Comparison of ENCODE assay signal across 31 cellular contexts in the genomic region with DNA sequence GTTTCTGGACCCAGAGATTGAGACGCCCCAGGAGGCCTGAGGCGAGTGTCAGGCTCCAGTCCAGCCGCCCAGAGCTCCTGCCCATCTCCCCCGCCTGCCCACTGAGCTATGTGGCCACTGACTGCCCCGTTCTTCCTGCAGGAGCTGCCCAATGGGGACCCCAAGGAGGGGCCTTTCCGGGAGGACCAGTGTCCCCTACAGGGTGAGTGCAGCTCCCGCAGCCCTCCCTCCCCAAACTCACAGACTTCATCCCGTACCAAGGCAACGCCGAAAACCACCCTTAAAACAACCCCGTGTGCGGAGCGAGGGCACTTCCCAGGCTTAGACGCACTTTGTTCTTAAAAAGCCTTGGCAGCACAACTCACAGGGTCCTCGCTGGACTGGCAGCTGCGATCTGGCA. TPM values are rescaled to one million over a fixed set of nuclear protein-coding genes. Genes with fewer than 3 reads are reported as not detected.
"Had no signal": no experiment of that assay in that cellular context is flagged by ENCODE, and none has a peak within 500 bp of the region (broad histone marks: within the 10 kb centered on the region; RNA-seq: fewer than 3 reads in every experiment).

No MANE protein-coding gene starts in this region.

- H3K4me3 ChIP-seq: breast epithelium, esophagus muscularis mucosa, testis had no signal

- H3K79me2 ChIP-seq: parathyroid adenoma had no signal

- H3K27me3 ChIP-seq: breast epithelium, foreskin keratinocyte, testis had no signal

- H3K9me3 Mint-ChIP-seq: activated CD4-positive, alpha-beta memory T cell treated with anti-CD3 and anti-CD28 coated beads for 36 hours; activated CD4-positive, alpha-beta T cell treated with anti-CD3 and anti-CD28 coated beads, Interleukin-2, amount 10 ng/mL, durations not matched to agents 24 days and 14 days; activated naive CD4-positive, alpha-beta T cell treated with anti-CD3 and anti-CD28 coated beads, Interleukin-2, amount 10 ng/mL, durations not matched to agents 7 days and 5 days; central memory CD8-positive, alpha-beta T cell; mesothelial cell of epicardium; T-helper 1 cell treated with Interleukin-12 subunit alpha and Interleukin-12 subunit beta and Interleukin-4 antibody, amounts not matched to agents 30 μg/mL and 1 μg/mL, for 36 hours had no signal

- H3K27ac ChIP-seq: breast epithelium, esophagus muscularis mucosa, foreskin keratinocyte, parathyroid adenoma, testis, VCaP had no signal

- H3K36me3 ChIP-seq: breast epithelium, esophagus muscularis mucosa had no signal

- ATAC-seq: activated CD4-positive, CD25-positive, alpha-beta regulatory T cell treated with anti-CD3 and anti-CD28 coated beads, Interleukin-2, amount 50 U/mL, for 24 hours; foreskin keratinocyte; right cardiac atrium; stimulated activated naive CD8-positive, alpha-beta T cell treated with anti-CD3 and anti-CD28 coated beads, Interleukin-15, Interleukin-2, amounts not matched to agents 100 U/mL and 50 U/mL, for 24 hours had no signal

- H3K27ac Mint-ChIP-seq: activated CD4-positive, alpha-beta memory T cell treated with anti-CD3 and anti-CD28 coated beads for 36 hours; activated CD4-positive, alpha-beta T cell treated with anti-CD3 and anti-CD28 coated beads, Interleukin-2, amount 10 ng/mL, durations not matched to agents 24 days and 14 days; activated naive CD4-positive, alpha-beta T cell treated with anti-CD3 and anti-CD28 coated beads, Interleukin-2, amount 10 ng/mL, durations not matched to agents 7 days and 5 days; mesothelial cell of epicardium; T-helper 1 cell treated with Interleukin-12 subunit alpha and Interleukin-12 subunit beta and Interleukin-4 antibody, amounts not matched to agents 30 μg/mL and 1 μg/mL, for 36 hours had no signal

- FAIRE-seq: colon, TTC549, urothelium cell line had no signal

- H3K4me3 Mint-ChIP-seq: activated CD4-positive, alpha-beta memory T cell treated with anti-CD3 and anti-CD28 coated beads for 36 hours; activated CD4-positive, alpha-beta T cell treated with anti-CD3 and anti-CD28 coated beads, Interleukin-2, amount 10 ng/mL, durations not matched to agents 24 days and 14 days; activated naive CD4-positive, alpha-beta T cell treated with anti-CD3 and anti-CD28 coated beads, Interleukin-2, amount 10 ng/mL, durations not matched to agents 7 days and 5 days; central memory CD8-positive, alpha-beta T cell; mesothelial cell of epicardium; T-helper 1 cell treated with Interleukin-12 subunit alpha and Interleukin-12 subunit beta and Interleukin-4 antibody, amounts not matched to agents 30 μg/mL and 1 μg/mL, for 36 hours had no signal

- H3K36me3 Mint-ChIP-seq: activated CD4-positive, alpha-beta memory T cell treated with anti-CD3 and anti-CD28 coated beads for 36 hours; activated naive CD4-positive, alpha-beta T cell treated with anti-CD3 and anti-CD28 coated beads, Interleukin-2, amount 10 ng/mL, durations not matched to agents 7 days and 5 days; naive B cell had no signal

- H3K9me3 ChIP-seq: breast epithelium, esophagus muscularis mucosa, testis had no signal

- H3K4me1 ChIP-seq: breast epithelium, esophagus muscularis mucosa, foreskin keratinocyte, parathyroid adenoma, testis had no signal

- H2AFZ ChIP-seq: parathyroid adenoma had no signal

- H3K9ac ChIP-seq: parathyroid adenoma had no signal

- H3K27me3 Mint-ChIP-seq: activated CD4-positive, alpha-beta T cell treated with anti-CD3 and anti-CD28 coated beads, Interleukin-2, amount 10 ng/mL, durations not matched to agents 24 days and 14 days had no signal

- DNase-seq: activated CD4-positive, alpha-beta memory T cell treated with anti-CD3 and anti-CD28 coated beads for 36 hours; activated CD4-positive, alpha-beta T cell treated with anti-CD3 and anti-CD28 coated beads, Interleukin-2, amount 10 ng/mL, durations not matched to agents 24 days and 14 days; activated CD8-positive, alpha-beta memory T cell treated with anti-CD3 and anti-CD28 coated beads, Interleukin-2, amount 50 U/mL, for 4 hours; activated gamma-delta T cell; activated naive CD4-positive, alpha-beta T cell treated with anti-CD3 and anti-CD28 coated beads, Interleukin-2, amount 10 ng/mL, durations not matched to agents 7 days and 5 days; activated T-cell treated with anti-CD3 and anti-CD28 coated beads, Interleukin-2, amount 50 U/mL, for 1 hour; amygdala; dermis blood vessel endothelial cell; effector CD4-positive, alpha-beta T cell; foreskin keratinocyte; kidney glomerular epithelial cell; naive B cell; occipital lobe; stimulated activated CD4-positive, alpha-beta T cell treated with anti-CD3 and anti-CD28 coated beads, Interleukin-2, amount 100 ng/mL, for 48 hours; stimulated activated naive CD8-positive, alpha-beta T cell treated with anti-CD3 and anti-CD28 coated beads, Interleukin-15, Interleukin-2, amounts not matched to agents 100 U/mL and 50 U/mL, for 24 hours; SW 1271; T-helper 9 cell; testis; trophoblast cell had no signal

- H3K4me1 Mint-ChIP-seq: activated CD4-positive, alpha-beta T cell treated with anti-CD3 and anti-CD28 coated beads, Interleukin-2, amount 10 ng/mL, durations not matched to agents 24 days and 14 days; activated naive CD4-positive, alpha-beta T cell treated with anti-CD3 and anti-CD28 coated beads, Interleukin-2, amount 10 ng/mL, durations not matched to agents 7 days and 5 days; central memory CD8-positive, alpha-beta T cell had no signal

RNA-seq across cellular contexts. Expression of a gene that starts 23.4 kb away (rescaled TPM):
- polyA plus RNA-seq: foreskin keratinocyte had no signal
